ENCODE assay signal across 8 cellular contexts in genomic region chr1:12001249-12001917, GRCh38. TPM values are rescaled to one million over a fixed set of nuclear protein-coding genes. Genes with fewer than 3 reads are reported as not detected.
DNase-seq lines count a peak whose midpoint lies in the region; ATAC-seq, FAIRE-seq and TF ChIP-seq lines count a peak whose summit lies in the region.

No MANE protein-coding gene starts in this region.

- TF ChIP-seq CTCF in 22Rv1 (IDR thresholded peaks at IDR 0.05) (peak; percentile 82), GM10266 (IDR thresholded peaks at IDR 0.05; ENCODE audit: control insufficient read depth, insufficient read depth, low read depth, missing control alignments) (peak; percentile 62), K562 (IDR thresholded peaks at IDR 0.05 in 2 of 3, conservative IDR thresholded peaks at IDR 0.05 in 1 of 3; ENCODE audit: insufficient read depth in 2 of 3, low read depth in 1 of 3, low read length in 3 of 3) (peak; percentile 75 to 83 (median 82))

- H2AFZ ChIP-seq in K562 (ENCODE audit: low read depth, low read length): no peak overlapping the region

- H3K4me2 ChIP-seq in K562 (ENCODE audit: insufficient read depth, low read length): no peak overlapping the region

- no peak overlapping the region for H3K4me3 ChIP-seq in K562

- FAIRE-seq in K562 (lab: Jason Lieb, UNC): peak; percentile 78

- ATAC-seq in K562 (peak; percentile 71), left lobe of liver (no peak), GM19397 (IDR thresholded peaks at IDR 0.05; ENCODE audit: unreplicated experiment) (no peak), GM21381 (IDR thresholded peaks at IDR 0.05; ENCODE audit: unreplicated experiment) (no peak)

- CTCF ChIA-PET in K562 (lab: Yijun Ruan, JAX; ENCODE audit: low intra/inter-chr PET ratio): interaction anchor here (0.7 to 1.5 kb wide), 2 partner anchors 30 to 162 kb away, joined by 3 to 5 read pairs; no protein-coding TSS in a partner anchor

- peak overlapping the region; percentile 27; the same call in 1 of the 2 replicates for H3K27ac ChIP-seq in 22Rv1
- H3K27ac ChIP-seq in K562 (ENCODE audit: extremely low read depth, low read depth, low read length): peak overlapping the region; percentile 50; the same call in 1 of the 3 replicates

- intact Hi-C loops in K562 (cut with micrococcal nuclease): no loop called here

- no peak overlapping the region for H3K9ac ChIP-seq in K562 (ENCODE audit: insufficient read depth in 1 of 2, low read depth in 2 of 2, low read length in 2 of 2)

- peaks cover 20 to 24% of the 10 kb centered on the region in 2 experiments; a peak in 4 of 5 replicates for H3K4me1 ChIP-seq in K562 (replicated peaks in 1 of 2; ENCODE audit: control insufficient read depth in 2 of 2, insufficient read depth in 2 of 2, low read length in 2 of 2)

- BruUV-seq in K562 (replicated peaks; lab: Mats Ljungman, UMichigan): no TSS peak

- no peak for TF ChIP-seq POLR2A in K562 (conservative IDR thresholded peaks at IDR 0.05)

- no peaks in the 10 kb centered on the region for H4K20me1 ChIP-seq in K562 (replicated peaks; ENCODE audit: control insufficient read depth, insufficient read depth, low read length)

- peaks cover 90% of the 10 kb centered on the region for H3K36me3 ChIP-seq in K562 (ENCODE audit: control insufficient read depth, insufficient read depth, low read length)

- in situ Hi-C loops in SK-MEL-5 (cut with HindIII; ENCODE audit: low pct_unique_long_range_greater_than_20kb, low sequenced_read_pairs) (no loop called here), K562 (cut with MboI) (no loop called here)

- H3K9me1 ChIP-seq in K562 (ENCODE audit: control insufficient read depth, insufficient read depth, low read length): no peaks in the 10 kb centered on the region

- 67% methylated on average over 14 of the region's 14 CpGs for WGBS in K562 (ENCODE audit: insufficient coverage, low coverage, missing lambda C conversion rate)

- no peaks in the 10 kb centered on the region for H3K9me3 ChIP-seq in K562 (replicated peaks; ENCODE audit: control insufficient read depth, insufficient read depth, low read depth, low read length)

- peaks cover 3% of the 10 kb centered on the region; the same call in 1 of the 3 replicates for H3K79me2 ChIP-seq in K562 (ENCODE audit: control insufficient read depth, insufficient read depth, low read length)

- peak; percentile 50; the same call in 1 of the 2 replicates for TF ChIP-seq EP300 in K562 (IDR thresholded peaks at IDR 0.05; ENCODE audit: low read length)

- DNase-seq in GM10266 (ENCODE audit: extremely low spot score) (no peak), SK-MEL-5 (ENCODE audit: low read depth, low spot score) (peak; percentile 63), K562 (ENCODE audit: extremely low read depth in 1 of 4, low spot score in 3 of 4) (peak in 1 of 4 experiments; percentile 85), medulla oblongata (ENCODE audit: extremely low spot score) (peak; percentile 19), left lobe of liver (ENCODE audit: low spot score) (no peak)

- peak; percentile 31 to 75; a peak in 3 of 4 replicates for TF ChIP-seq RAD21 in K562 (CRISPR knock-in tag; conservative IDR thresholded peaks at IDR 0.05 in 1 of 2, IDR thresholded peaks at IDR 0.05 in 1 of 2)

- POLR2A ChIA-PET in K562 (lab: Yijun Ruan, JAX): interaction anchor here (0.6 to 1.1 kb wide), 2 partner anchors 10 to 23 kb away, joined by 3 read pairs; no protein-coding TSS in a partner anchor

- H3K27me3 ChIP-seq in K562 (ENCODE audit: control insufficient read depth in 2 of 2, insufficient read depth in 2 of 2, low read length in 2 of 2): no peaks in the 10 kb centered on the region

TF ChIP-seq in K562, 482 proteins besides CTCF, POLR2A, EP300 and RAD21 (continues in another document):
- no peak for TF ChIP-seq GATAD2A (IDR thresholded peaks at IDR 0.05)
- TF ChIP-seq U2AF2 (optimal IDR thresholded peaks at IDR 0.05; ENCODE audit: low read depth, low read length): no peak
- 0 out of 2 replicates have a peak, but pooled peaks have one; percentile 2 for TF ChIP-seq RB1 (IDR thresholded peaks at IDR 0.05; ENCODE audit: low read depth)
- TF ChIP-seq ARID3B (CRISPR knock-in tag; IDR thresholded peaks at IDR 0.05; ENCODE audit: borderline replicate concordance): no peak
- no peak for TF ChIP-seq HNRNPH1 (optimal IDR thresholded peaks at IDR 0.05; ENCODE audit: low read depth, low read length)
- peak; percentile 49; the same call in 1 of the 2 replicates for TF ChIP-seq ATF7 (IDR thresholded peaks at IDR 0.05)
- TF ChIP-seq LARP7 (IDR thresholded peaks at IDR 0.05): no peak
- no peak for TF ChIP-seq ZNF143 (CRISPR knock-in tag; IDR thresholded peaks at IDR 0.05)
- TF ChIP-seq FOXA1 (IDR thresholded peaks at IDR 0.05; ENCODE audit: borderline replicate concordance): no peak
- TF ChIP-seq ELK1 (CRISPR knock-in tag; IDR thresholded peaks at IDR 0.05): no peak
- TF ChIP-seq NRF1 (conservative IDR thresholded peaks at IDR 0.05 in 1 of 2, IDR thresholded peaks at IDR 0.05 in 1 of 2): no peak
- TF ChIP-seq TRIM28 (IDR thresholded peaks at IDR 0.05): no peak
- no peak for TF ChIP-seq CREBBP (IDR thresholded peaks at IDR 0.05; ENCODE audit: low read depth, low read length)

RNA-seq across cellular contexts. Expression of gene MIIP, which starts 17.9 kb away (rescaled TPM):
- total RNA-seq in SK-MEL-5 (2014; rRNA removed; shearing (Covaris generic)): 17.0 and 18.9 TPM in 2 replicates
- polyA plus RNA-seq in SK-MEL-5 (2015; cell fraction: cytosol; rRNA removed): 27.7 and 30.8 TPM in 2 replicates
- 179 and 208 TPM in 2 replicates for polyA plus RNA-seq in SK-MEL-5 (2015; cell fraction: nucleus; rRNA removed)
- total RNA-seq in K562 (2011; cell fraction: chromatin; rRNA removed; ENCODE audit: low replicate concordance): 73.6 and 259 TPM in 2 replicates
- total RNA-seq in K562 (2011; cell fraction: nucleolus; rRNA removed): 259 and 285 TPM in 2 replicates
- 145 and 161 TPM in 2 replicates for total RNA-seq in K562 (2011; cell fraction: nucleoplasm; rRNA removed)
- 117 and 131 TPM in 2 replicates for total RNA-seq in K562 (2014; rRNA removed)
- 11.8 and 17.2 TPM in 2 replicates for total RNA-seq in K562 (2014; rRNA removed; fragmentation: Illumina TruSeq; extraction: Trizol)
- total RNA-seq in K562 (2015; rRNA removed; fragmentation: Illumina TruSeq; extraction: Trizol): 50.7 and 55.6 TPM in 2 replicates
- 92.8 and 102 TPM in 2 replicates for total RNA-seq in K562 (2021)
- 48.3 and 113 TPM in 2 replicates for polyA plus RNA-seq in K562 (2011; rRNA removed)
- 79.2 and 124 TPM in 2 replicates for polyA plus RNA-seq in K562 (2011; cell fraction: cytosol; rRNA removed)
- polyA plus RNA-seq in K562 (2011; cell fraction: nucleus; rRNA removed): 514 and 538 TPM in 2 replicates
- polyA plus RNA-seq in K562 (2012): 79.3 and 134 TPM in 2 replicates
- 30.8 and 57.5 TPM in 2 replicates for polyA plus RNA-seq in K562 (2014; fragmentation: Illumina TruSeq; extraction: Trizol)
- 1 to 10 TPM; 2.5 to 5.1 TPM for polyA plus RNA-seq in K562 (2014; fragmentation: Nextera tagmentation; extraction: Ambion mirVana)
- 105 and 108 TPM in 2 replicates for polyA plus RNA-seq in K562 (2014; rRNA removed)
- 15.8 and 16.2 TPM in 2 replicates for polyA minus RNA-seq in K562 (2011; rRNA and poly(A)+ RNA removed)
- polyA minus RNA-seq in K562 (2011; cell fraction: cytosol; rRNA and poly(A)+ RNA removed): 26.3 and 43.2 TPM in 2 replicates
- 54.1 and 78.2 TPM in 2 replicates for polyA minus RNA-seq in K562 (2011; cell fraction: nucleus; rRNA and poly(A)+ RNA removed)
- 10.1 TPM for total RNA-seq in left lobe of liver

RNA-seq across cellular contexts. Expression of gene MFN2, which starts 21.1 kb away (rescaled TPM):
- 49.1 and 51.7 TPM in 2 replicates for total RNA-seq in SK-MEL-5 (2014; rRNA removed; shearing (Covaris generic))
- polyA plus RNA-seq in SK-MEL-5 (2015; cell fraction: cytosol; rRNA removed): 65.2 and 72.7 TPM in 2 replicates
- polyA plus RNA-seq in SK-MEL-5 (2015; cell fraction: nucleus; rRNA removed): 48.5 and 61.2 TPM in 2 replicates
- total RNA-seq in K562 (2011; cell fraction: chromatin; rRNA removed; ENCODE audit: low replicate concordance): 133 and 181 TPM in 2 replicates
- 106 and 110 TPM in 2 replicates for total RNA-seq in K562 (2011; cell fraction: nucleolus; rRNA removed)
- 88.2 and 107 TPM in 2 replicates for total RNA-seq in K562 (2011; cell fraction: nucleoplasm; rRNA removed)
- total RNA-seq in K562 (2014; rRNA removed): 95.4 and 108 TPM in 2 replicates
- total RNA-seq in K562 (2014; rRNA removed; fragmentation: Illumina TruSeq; extraction: Trizol): 87.1 and 109 TPM in 2 replicates
- 79.6 and 82.9 TPM in 2 replicates for total RNA-seq in K562 (2015; rRNA removed; fragmentation: Illumina TruSeq; extraction: Trizol)
- 147 and 158 TPM in 2 replicates for total RNA-seq in K562 (2021)
- polyA plus RNA-seq in K562 (2011; rRNA removed): 83.4 and 112 TPM in 2 replicates
- 74.2 and 81.7 TPM in 2 replicates for polyA plus RNA-seq in K562 (2011; cell fraction: cytosol; rRNA removed)
- polyA plus RNA-seq in K562 (2011; cell fraction: nucleus; rRNA removed): 185 and 193 TPM in 2 replicates
- 74.5 and 123 TPM in 2 replicates for polyA plus RNA-seq in K562 (2012)
- 139 and 165 TPM in 2 replicates for polyA plus RNA-seq in K562 (2014; fragmentation: Illumina TruSeq; extraction: Trizol)
- polyA plus RNA-seq in K562 (2014; fragmentation: Nextera tagmentation; extraction: Ambion mirVana): 10 to 100 TPM; 10.5 to 14.0 TPM
- 94.6 and 99.9 TPM in 2 replicates for polyA plus RNA-seq in K562 (2014; rRNA removed)
- 105 and 127 TPM in 2 replicates for polyA minus RNA-seq in K562 (2011; rRNA and poly(A)+ RNA removed)
- polyA minus RNA-seq in K562 (2011; cell fraction: cytosol; rRNA and poly(A)+ RNA removed): 52.3 and 57.5 TPM in 2 replicates
- 38.1 and 91.4 TPM in 2 replicates for polyA minus RNA-seq in K562 (2011; cell fraction: nucleus; rRNA and poly(A)+ RNA removed)
- total RNA-seq in left lobe of liver: 45.0 TPM

Comparison
In these comparisons a context has a peak if more than half of its experiments do, and no peak if none do; other contexts are left out.
1. DNase-seq: peak in SK-MEL-5 (single experiment) and medulla oblongata (single experiment); none in GM10266 (single experiment) and left lobe of liver (single experiment).
2. Peak in every context shown above with its lines, with median percentiles within 50 percentile points of each other: CTCF ChIP-seq.